Comparison of ENCODE assay signal across 25 cellular contexts in genomic region chr16:1818204-1818872, GRCh38. TPM values are rescaled to one million over a fixed set of nuclear protein-coding genes. Genes with fewer than 3 reads are reported as not detected.
"Had no signal": no experiment of that assay in that cellular context is flagged by ENCODE, and none has a peak within 500 bp of the region (broad histone marks: within the 10 kb centered on the region; RNA-seq: fewer than 3 reads in every experiment).

No MANE protein-coding gene starts in this region.

- H3K4me3 ChIP-seq: PC-9 had no signal

- H3K9me3 Mint-ChIP-seq: activated B cell treated with CpG ODN at 0.5 μM for 24 hours; activated CD4-positive, alpha-beta T cell treated with anti-CD3 and anti-CD28 coated beads, Interleukin-2, amount 10 ng/mL, durations not matched to agents 24 days and 14 days; activated naive CD4-positive, alpha-beta T cell treated with anti-CD3 and anti-CD28 coated beads, Interleukin-2, amount 50 U/mL, for 72 hours; activated T-cell treated with anti-CD3 and anti-CD28 coated beads, Interleukin-2, amount 50 U/mL, for 24 hours; T-cell had no signal

- H2AFZ ChIP-seq: PC-9 had no signal

- H3K4me1 Mint-ChIP-seq: activated B cell treated with CpG ODN at 0.5 μM for 24 hours; activated CD4-positive, alpha-beta T cell treated with anti-CD3 and anti-CD28 coated beads, Interleukin-2, amount 10 ng/mL, durations not matched to agents 24 days and 14 days had no signal

- H3K4me2 ChIP-seq: PC-9 had no signal

- H3K27ac Mint-ChIP-seq: activated B cell treated with CpG ODN at 0.5 μM for 24 hours; activated CD4-positive, alpha-beta T cell treated with anti-CD3 and anti-CD28 coated beads, Interleukin-2, amount 10 ng/mL, durations not matched to agents 24 days and 14 days; activated CD8-positive, alpha-beta memory T cell treated with anti-CD3 and anti-CD28 coated beads, Interleukin-2, amount 10 ng/mL, durations not matched to agents 7 days and 5 days; T-cell had no signal

- H3K27me3 Mint-ChIP-seq: activated B cell treated with CpG ODN at 0.5 μM for 24 hours; activated CD4-positive, alpha-beta T cell treated with anti-CD3 and anti-CD28 coated beads, Interleukin-2, amount 10 ng/mL, durations not matched to agents 24 days and 14 days; activated CD8-positive, alpha-beta memory T cell treated with anti-CD3 and anti-CD28 coated beads, Interleukin-2, amount 10 ng/mL, durations not matched to agents 7 days and 5 days; activated T-cell treated with anti-CD3 and anti-CD28 coated beads, Interleukin-2, amount 50 U/mL, for 24 hours; T-cell had no signal

- H3K36me3 Mint-ChIP-seq: activated naive CD4-positive, alpha-beta T cell treated with anti-CD3 and anti-CD28 coated beads, Interleukin-2, amount 50 U/mL, for 72 hours had no signal

- DNase-seq: activated B cell treated with CpG ODN at 0.5 μM for 24 hours; activated CD4-positive, alpha-beta T cell treated with anti-CD3 and anti-CD28 coated beads for 1 hour; activated CD4-positive, alpha-beta T cell treated with anti-CD3 and anti-CD28 coated beads, Interleukin-2, amount 10 ng/mL, durations not matched to agents 24 days and 14 days; activated CD4-positive, alpha-beta T cell treated with anti-CD3 and anti-CD28 coated beads, Interleukin-2, amount 50 U/mL, for 48 hours; activated CD8-positive, alpha-beta memory T cell treated with anti-CD3 and anti-CD28 coated beads, Interleukin-2, amount 10 ng/mL, durations not matched to agents 7 days and 5 days; activated effector memory CD4-positive, alpha-beta T cell treated with anti-CD3 and anti-CD28 coated beads, Interleukin-2, amount 50 U/mL, for 16 hours; activated naive CD4-positive, alpha-beta T cell treated with Interleukin-2 at 50 U/mL for 16 hours; activated T-cell treated with anti-CD3 and anti-CD28 coated beads, Interleukin-2, amount 50 U/mL, for 24 hours; anterior cingulate cortex; Karpas-422; MM.1S; NCI-H1105; NCI-H1436; NCI-H1694 treated with DMSO at 0.1 percent for 48 hours; NCI-H2029 treated with DMSO at 0.1 percent for 48 hours; NCI-H446; NCI-H524; PC-9; SIG-M5; T-cell; T-helper 2 cell; T1000 had no signal

- H3K4me3 Mint-ChIP-seq: activated B cell treated with CpG ODN at 0.5 μM for 24 hours; activated CD4-positive, alpha-beta T cell treated with anti-CD3 and anti-CD28 coated beads, Interleukin-2, amount 10 ng/mL, durations not matched to agents 24 days and 14 days; activated CD8-positive, alpha-beta memory T cell treated with anti-CD3 and anti-CD28 coated beads, Interleukin-2, amount 10 ng/mL, durations not matched to agents 7 days and 5 days; activated T-cell treated with anti-CD3 and anti-CD28 coated beads, Interleukin-2, amount 50 U/mL, for 24 hours; T-cell had no signal

- ATAC-seq: activated CD8-positive, alpha-beta memory T cell treated with anti-CD3 and anti-CD28 coated beads, Interleukin-2, amount 10 ng/mL, durations not matched to agents 7 days and 5 days; T-cell had no signal

- H3K27ac ChIP-seq: PC-9 had no signal

- FAIRE-seq: TTC549 had no signal

RNA-seq across cellular contexts. Expression of gene IGFALS, which starts 24.8 kb away (rescaled TPM):
- total RNA-seq: activated B cell treated with CpG ODN at 0.5 μM for 24 hours; activated CD8-positive, alpha-beta memory T cell treated with anti-CD3 and anti-CD28 coated beads, Interleukin-2, amount 10 ng/mL, durations not matched to agents 7 days and 5 days; activated naive CD4-positive, alpha-beta T cell treated with anti-CD3 and anti-CD28 coated beads, Interleukin-2, amount 50 U/mL, for 72 hours; PC-9; RPMI7951 had no signal
